ENCODE assay signal across 1 cellular context in genomic region chr16:2486645-2487516, GRCh38.
TF ChIP-seq lines count a peak whose summit lies in the region.

No MANE protein-coding gene starts in this region.

TF ChIP-seq in GM12878, 131 proteins besides CTCF, POLR2A, EP300 and RAD21 (continued from another document and continues in another):
- TF ChIP-seq REST (IDR thresholded peaks at IDR 0.05; ENCODE audit: low read depth, low read length), result no peak
- no peak for TF ChIP-seq YY1 (IDR thresholded peaks at IDR 0.05; ENCODE audit: low read depth, low read length)
- peak; percentile 61; the same call in 1 of the 2 replicates for TF ChIP-seq GATAD2B (conservative IDR thresholded peaks at IDR 0.05; ENCODE audit: low read depth)
- peak; percentile 27 for TF ChIP-seq SKIL (IDR thresholded peaks at IDR 0.05; ENCODE audit: low read depth, poor library complexity, severe bottlenecking)
- peak; percentile 25; the same call in 1 of the 2 replicates for TF ChIP-seq NR2F1 (conservative IDR thresholded peaks at IDR 0.05)
- peak; percentile 26; the same call in 1 of the 2 replicates for TF ChIP-seq EED (IDR thresholded peaks at IDR 0.05; ENCODE audit: low read depth)
- no peak for TF ChIP-seq CHD4 (IDR thresholded peaks at IDR 0.05)
- TF ChIP-seq MYB (IDR thresholded peaks at IDR 0.05; ENCODE audit: borderline replicate concordance, low read depth, low read length), result no peak
- no peak; the same call in 1 of the 2 replicates for TF ChIP-seq IRF3 (IDR thresholded peaks at IDR 0.05)
- TF ChIP-seq USF2 (IDR thresholded peaks at IDR 0.05; ENCODE audit: borderline replicate concordance, low read depth, low read length), result peak; percentile 66
- TF ChIP-seq FOXM1 (IDR thresholded peaks at IDR 0.05; ENCODE audit: low read depth, low read length), result no peak
- no peak for TF ChIP-seq HDAC2 (IDR thresholded peaks at IDR 0.05)
- TF ChIP-seq RFX5 (IDR thresholded peaks at IDR 0.05; ENCODE audit: low read depth, low read length), result no peak
- peak; percentile 67; the same call in 1 of the 2 replicates for TF ChIP-seq ZNF207 (IDR thresholded peaks at IDR 0.05; ENCODE audit: borderline replicate concordance)
- TF ChIP-seq MAX (IDR thresholded peaks at IDR 0.05; ENCODE audit: low read depth, low read length), result 0 out of 2 replicates have a peak, but pooled peaks have one; percentile 21
- TF ChIP-seq ZBED1 (IDR thresholded peaks at IDR 0.05; ENCODE audit: borderline replicate concordance), result no peak
- TF ChIP-seq SP1 (IDR thresholded peaks at IDR 0.05; ENCODE audit: low read depth, low read length), result no peak
- TF ChIP-seq E4F1 (IDR thresholded peaks at IDR 0.05; ENCODE audit: borderline replicate concordance, partially characterized antibody), result no peak
- no peak for TF ChIP-seq ZNF592 (IDR thresholded peaks at IDR 0.05)
- peak; percentile 78 for TF ChIP-seq PKNOX1 (IDR thresholded peaks at IDR 0.05)
- no peak for TF ChIP-seq CREM (IDR thresholded peaks at IDR 0.05; ENCODE audit: low read depth)
- TF ChIP-seq RELB (IDR thresholded peaks at IDR 0.05; ENCODE audit: low read depth), result peak; percentile 80
- TF ChIP-seq NR2C2 (IDR thresholded peaks at IDR 0.05; ENCODE audit: borderline replicate concordance, control insufficient read depth, insufficient read length, low read depth), result no peak
- no peak for TF ChIP-seq HSF1 (IDR thresholded peaks at IDR 0.05; ENCODE audit: low read depth, low read length)
- no peak for TF ChIP-seq ASH2L (IDR thresholded peaks at IDR 0.05; ENCODE audit: borderline replicate concordance, low read depth)
- TF ChIP-seq NFYA (IDR thresholded peaks at IDR 0.05; ENCODE audit: borderline replicate concordance, low read depth, low read length), result no peak
- TF ChIP-seq JUNB (IDR thresholded peaks at IDR 0.05), result no peak
- TF ChIP-seq BCL3 (IDR thresholded peaks at IDR 0.05; ENCODE audit: borderline replicate concordance, insufficient read depth, low read depth, low read length, poor library complexity, severe bottlenecking), result no peak
- TF ChIP-seq EGR1 (IDR thresholded peaks at IDR 0.05; ENCODE audit: borderline replicate concordance in 1 of 2, low read depth in 2 of 2, low read length in 2 of 2), result 0 out of 3 replicates have a peak, but pooled peaks of 1 of the 2 experiments have one; percentile 25
- no peak for TF ChIP-seq STAT3 (IDR thresholded peaks at IDR 0.05; ENCODE audit: low read depth, low read length)
- TF ChIP-seq BHLHE40 (IDR thresholded peaks at IDR 0.05; ENCODE audit: borderline replicate concordance in 1 of 2, low read depth in 2 of 2, low read length in 1 of 2), result peak; percentile 79 to 89; a peak in 3 of 4 replicates
- TF ChIP-seq USF1 (IDR thresholded peaks at IDR 0.05; ENCODE audit: borderline replicate concordance, extremely low read length, insufficient read depth, low read depth, low read length), result peak; percentile 87
- TF ChIP-seq ATF7 (IDR thresholded peaks at IDR 0.05; ENCODE audit: low read depth), result 0 out of 2 replicates have a peak, but pooled peaks have one; percentile 31
